Comparison of ENCODE assay signal across 21 cellular contexts in the genomic region with DNA sequence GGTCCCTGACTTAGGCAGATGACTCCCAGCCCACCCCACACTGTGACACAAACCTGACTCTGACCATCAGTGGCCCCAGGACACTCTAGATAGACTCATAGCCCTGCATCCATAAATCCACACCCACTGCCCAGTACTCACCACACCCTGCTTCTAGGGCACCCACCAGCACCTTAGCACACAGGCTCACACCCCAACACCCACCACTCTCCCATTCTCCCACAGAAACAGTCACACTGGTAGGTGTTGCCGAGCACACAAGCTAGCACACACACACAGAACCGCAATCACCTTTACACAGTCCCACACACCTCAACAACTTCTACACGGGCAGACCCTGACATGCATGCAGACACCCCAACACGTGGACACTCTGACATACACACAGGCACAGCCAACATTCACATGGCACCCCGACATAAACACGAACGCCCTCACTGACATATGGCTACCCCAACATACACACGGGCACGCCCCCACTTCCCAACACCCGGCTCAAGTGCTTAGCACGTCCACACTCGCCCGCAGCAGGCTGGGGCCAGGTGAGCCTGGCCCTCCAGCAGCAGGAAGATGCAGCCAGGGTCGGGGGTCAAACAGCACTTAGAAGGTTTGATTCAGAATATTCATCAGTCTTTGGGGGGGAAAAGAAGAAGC.
DNase-seq lines count a peak whose midpoint lies in the region; ATAC-seq and TF ChIP-seq lines count a peak whose summit lies in the region.
"Had no signal": no experiment of that assay in that cellular context is flagged by ENCODE, and none has a peak within 500 bp of the region (broad histone marks: within the 10 kb centered on the region; RNA-seq: fewer than 3 reads in every experiment).

No MANE protein-coding gene starts in this region.

- no peak for TF ChIP-seq CTCF in epithelial cell of esophagus (IDR thresholded peaks at IDR 0.05; ENCODE audit: insufficient read depth, low read depth, low read length, missing control alignments)

- DNase-seq in cardiac septum (ENCODE audit: low spot score) (peak; percentile 66), right cardiac atrium (no peak), NCI-H1105 treated with DMSO at 0.1 percent for 48 hours (lab: John Stamatoyannopoulos, UW) (peak; percentile 37), epithelial cell of esophagus (ENCODE audit: low read depth) (peak; percentile 42), posterior vena cava (ENCODE audit: low spot score) (peak; percentile 58), SKM-1 treated with dmso at 0.1 percent for 144 hours (lab: John Stamatoyannopoulos, UW; ENCODE audit: unreplicated experiment) (no peak), NCI-H345 (lab: John Stamatoyannopoulos, UW) (no peak), COLO829 (ENCODE audit: low spot score) (no peak)
- DNase-seq: activated CD4-positive, alpha-beta T cell treated with anti-CD3 and anti-CD28 coated beads, Interleukin-2, amount 10 ng/mL, durations not matched to agents 7 days and 5 days; DMS53; erythroblast; left colon; NCI-H1092; stimulated activated CD4-positive, alpha-beta T cell treated with anti-CD3 and anti-CD28 coated beads, Interleukin-4, amount 100 ng/mL, for 4 hours; stomach; T-cell; transverse colon had no signal

- WGBS in right cardiac atrium: 59% methylated on average over 14 of the region's 14 CpGs

- no peaks in the 10 kb centered on the region for H3K9me3 ChIP-seq in right cardiac atrium (ENCODE audit: control insufficient read depth, low read length)
- H3K9me3 ChIP-seq: gastroesophageal sphincter, neutrophil, stomach, transverse colon had no signal

- intact Hi-C loops in cardiac septum (cut with DNase I): no loop called here
- intact Hi-C loops in right cardiac atrium (cut with DNase I): no loop called here
- intact Hi-C loops in posterior vena cava (cut with DNase I): no loop called here

- ATAC-seq in right cardiac atrium: no peak
- ATAC-seq: gastroesophageal sphincter, left colon, T-cell had no signal

- H3K4me3 ChIP-seq in right cardiac atrium (ENCODE audit: low read length) (no peak overlapping the region), epithelial cell of esophagus (ENCODE audit: low read length) (no peak overlapping the region)
- H3K4me3 ChIP-seq: cardiac muscle cell, dorsolateral prefrontal cortex, gastroesophageal sphincter, stomach, transverse colon had no signal

- no peaks in the 10 kb centered on the region for H3K4me1 ChIP-seq in right cardiac atrium (ENCODE audit: control insufficient read depth, insufficient read depth, low read length)
- H3K4me1 ChIP-seq: gastroesophageal sphincter, transverse colon had no signal

- H3K27me3 ChIP-seq in right cardiac atrium (ENCODE audit: control insufficient read depth, insufficient read depth): no peaks in the 10 kb centered on the region
- H3K27me3 ChIP-seq: cardiac muscle cell had no signal

- no peak overlapping the region for H3K27ac ChIP-seq in right cardiac atrium (ENCODE audit: low read length)
- H3K27ac ChIP-seq: cardiac muscle cell, dorsolateral prefrontal cortex, gastroesophageal sphincter, neutrophil, stomach, transverse colon had no signal

Comparison
In these comparisons a context has a peak if more than half of its experiments do, and no peak if none do; other contexts are left out.
1. DNase-seq: peak in cardiac septum (single experiment), NCI-H1105 treated with DMSO at 0.1 percent for 48 hours (single experiment), epithelial cell of esophagus (single experiment) and posterior vena cava (single experiment); none in right cardiac atrium (0 of 3), SKM-1 treated with dmso at 0.1 percent for 144 hours (single experiment), NCI-H345 (single experiment) and COLO829 (single experiment).